In genomic region chr5:88674262-88675158, GRCh38 we compare ENCODE assay signal across 8 cellular contexts.
DNase-seq lines count a peak whose midpoint lies in the region; ATAC-seq and TF ChIP-seq lines count a peak whose summit lies in the region.

No MANE protein-coding gene starts in this region.

- POLR2A ChIA-PET in activated CD4-positive, alpha-beta memory T cell treated with anti-CD3 and anti-CD28 coated beads, Interleukin-2, amount 10 ng/mL, durations not matched to agents 7 days and 5 days (lab: Charles Lee) = interaction anchor here (1.4 kb wide), 1 partner anchor 16 kb away, joined by 4 read pairs; no protein-coding TSS in a partner anchor

- no peak overlapping the region for H3K27ac Mint-ChIP-seq in activated CD4-positive, alpha-beta memory T cell treated with anti-CD3 and anti-CD28 coated beads, Interleukin-2, amount 10 ng/mL, durations not matched to agents 7 days and 5 days

- no peak for TF ChIP-seq CTCF in heart right ventricle (IDR thresholded peaks at IDR 0.05)

- H3K27ac ChIP-seq in heart right ventricle = no peak overlapping the region

- peaks cover 55 to 100% (median 99%) of the 10 kb centered on the region in 7 donors for H3K27me3 ChIP-seq in heart right ventricle

- H3K4me1 Mint-ChIP-seq in activated CD4-positive, alpha-beta memory T cell treated with anti-CD3 and anti-CD28 coated beads, Interleukin-2, amount 10 ng/mL, durations not matched to agents 7 days and 5 days = peaks cover 31% of the 10 kb centered on the region

- H3K4me3 ChIP-seq in heart right ventricle = peak overlapping the region; percentile 18 to 59 (median 46)

- H3K36me3 ChIP-seq in heart right ventricle = no peaks in the 10 kb centered on the region

- WGBS in heart right ventricle, 2 donors = 2% methylated on average over 78 to 87 of the region's 87 CpGs

- peaks cover 0 to 26% (median 20%) of the 10 kb centered on the region in 9 donors for H3K4me1 ChIP-seq in heart right ventricle

- peak overlapping the region; percentile 49 for H3K4me3 Mint-ChIP-seq in activated CD4-positive, alpha-beta memory T cell treated with anti-CD3 and anti-CD28 coated beads, Interleukin-2, amount 10 ng/mL, durations not matched to agents 7 days and 5 days

- no peaks in the 10 kb centered on the region for H3K9me3 ChIP-seq in heart right ventricle

- DNase-seq in stimulated activated CD4-positive, alpha-beta T cell treated with anti-CD3 and anti-CD28 coated beads, Interleukin-15, amount 100 ng/mL, for 24 hours = peak; percentile 64
- no peak for DNase-seq in stimulated activated CD4-positive, alpha-beta T cell treated with anti-CD3 and anti-CD28 coated beads, Interleukin-12 subunit alpha, Interleukin-12 subunit beta, amount 100 ng/mL, for 4 hours
- DNase-seq in NCI-H1417 treated with DMSO at 0.1 percent for 48 hours (lab: John Stamatoyannopoulos, UW) (peak; percentile 27), heart right ventricle (no peak), retina (peak; percentile 95), NCI-H1436 (lab: John Stamatoyannopoulos, UW) (no peak)
- DNase-seq in activated CD4-positive, alpha-beta memory T cell treated with anti-CD3 and anti-CD28 coated beads, Interleukin-2, amount 10 ng/mL, durations not matched to agents 7 days and 5 days = peak; percentile 52

- H3K36me3 Mint-ChIP-seq in activated CD4-positive, alpha-beta memory T cell treated with anti-CD3 and anti-CD28 coated beads, Interleukin-2, amount 10 ng/mL, durations not matched to agents 7 days and 5 days (ENCODE audit: low read depth) = peaks cover 20% of the 10 kb centered on the region

- no peaks in the 10 kb centered on the region for H3K9me3 Mint-ChIP-seq in activated CD4-positive, alpha-beta memory T cell treated with anti-CD3 and anti-CD28 coated beads, Interleukin-2, amount 10 ng/mL, durations not matched to agents 7 days and 5 days

- CTCF ChIA-PET in activated CD4-positive, alpha-beta memory T cell treated with anti-CD3 and anti-CD28 coated beads, Interleukin-2, amount 10 ng/mL, durations not matched to agents 7 days and 5 days (lab: Charles Lee) = interaction anchor here (1.5 to 1.9 kb wide), 2 partner anchors 10 to 16 kb away, joined by 6 to 11 read pairs; no protein-coding TSS in a partner anchor

- ATAC-seq in HG02623 (IDR thresholded peaks at IDR 0.05; ENCODE audit: unreplicated experiment) (peak; percentile 60), heart right ventricle (peak; percentile 23 to 59 (median 47))

- intact Hi-C loops in heart right ventricle (cut with DNase I) = loop anchor here in 3 of 10 donors (5.0 kb wide), 2 partner anchors 532 to 892 kb away; no protein-coding TSS in a partner anchor

- H3K27me3 Mint-ChIP-seq in activated CD4-positive, alpha-beta memory T cell treated with anti-CD3 and anti-CD28 coated beads, Interleukin-2, amount 10 ng/mL, durations not matched to agents 7 days and 5 days = peaks cover 86% of the 10 kb centered on the region

Comparison
In these comparisons a context has a peak if more than half of its experiments do, and no peak if none do; other contexts are left out.
1. DNase-seq: peak in stimulated activated CD4-positive, alpha-beta T cell treated with anti-CD3 and anti-CD28 coated beads, Interleukin-15, amount 100 ng/mL, for 24 hours (single experiment), NCI-H1417 treated with DMSO at 0.1 percent for 48 hours (single experiment), activated CD4-positive, alpha-beta memory T cell treated with anti-CD3 and anti-CD28 coated beads, Interleukin-2, amount 10 ng/mL, durations not matched to agents 7 days and 5 days (single experiment) and retina (single experiment); none in stimulated activated CD4-positive, alpha-beta T cell treated with anti-CD3 and anti-CD28 coated beads, Interleukin-12 subunit alpha, Interleukin-12 subunit beta, amount 100 ng/mL, for 4 hours (single experiment), heart right ventricle (0 of 2) and NCI-H1436 (single experiment).